Comparison of ENCODE assay signal across 8 cellular contexts in genomic region chr11:66126064-66126463, GRCh38. TPM values are rescaled to one million over a fixed set of nuclear protein-coding genes. Genes with fewer than 3 reads are reported as not detected.
A peak's percentile ranks its signal among the peaks of the same experiment; 100 is the strongest.
DNase-seq lines count a peak whose midpoint lies in the region; ATAC-seq and TF ChIP-seq lines count a peak whose summit lies in the region.

No MANE protein-coding gene starts in this region.

- peaks cover 11% of the 10 kb centered on the region for H3K9me3 ChIP-seq in left ventricle myocardium inferior (replicated peaks)

- no peaks in the 10 kb centered on the region for H3K36me3 ChIP-seq in left ventricle myocardium inferior

- ATAC-seq in activated CD8-positive, alpha-beta memory T cell treated with anti-CD3 and anti-CD28 coated beads, Interleukin-2, amount 10 ng/mL, durations not matched to agents 7 days and 5 days: peak; percentile 47
- ATAC-seq in T-cell (replicated peaks in 1 of 4): no peak
- ATAC-seq in GM21423 (IDR thresholded peaks at IDR 0.05; ENCODE audit: unreplicated experiment): no peak

- peaks cover 33% of the 10 kb centered on the region for H3K4me1 ChIP-seq in left ventricle myocardium inferior

- peak overlapping the region; percentile 83 for H3K27ac Mint-ChIP-seq in activated CD8-positive, alpha-beta memory T cell treated with anti-CD3 and anti-CD28 coated beads, Interleukin-2, amount 10 ng/mL, durations not matched to agents 7 days and 5 days
- H3K27ac Mint-ChIP-seq in T-cell: peak overlapping the region; percentile 98

- H3K27ac ChIP-seq in left ventricle myocardium inferior (replicated peaks) (peak overlapping the region; percentile 82), substantia nigra (ENCODE audit: low read depth, low read length, poor library complexity, severe bottlenecking) (peak overlapping the region; percentile 46)

- intact Hi-C loops in left ventricle myocardium inferior (cut with micrococcal nuclease): no loop called here

- H3K4me3 Mint-ChIP-seq in activated CD8-positive, alpha-beta memory T cell treated with anti-CD3 and anti-CD28 coated beads, Interleukin-2, amount 10 ng/mL, durations not matched to agents 7 days and 5 days: no peak overlapping the region
- peak overlapping the region; percentile 64 to 77 (median 72) for H3K4me3 Mint-ChIP-seq in T-cell

- POLR2A ChIA-PET in T-cell (lab: Charles Lee): interaction anchor here (0.7 to 1.1 kb wide), 2 partner anchors 13 to 710 kb away, joined by 4 to 5 read pairs; no protein-coding TSS in a partner anchor

- CTCF ChIA-PET in activated CD8-positive, alpha-beta memory T cell treated with anti-CD3 and anti-CD28 coated beads, Interleukin-2, amount 10 ng/mL, durations not matched to agents 7 days and 5 days (lab: Charles Lee): interaction anchor here (0.7 to 3.4 kb wide), 14 partner anchors 8 to 103 kb away, joined by 3 to 28 read pairs (median 5); partner anchors contain the start of gene PACS1
- CTCF ChIA-PET in T-cell (lab: Charles Lee): interaction anchor here (0.6 to 1.5 kb wide), 10 partner anchors 8 to 590 kb away, joined by 3 to 15 read pairs (median 4); no protein-coding TSS in a partner anchor

- H3K4me3 ChIP-seq in left ventricle myocardium inferior: no peak overlapping the region

- no peaks in the 10 kb centered on the region for H3K9me3 Mint-ChIP-seq in activated CD8-positive, alpha-beta memory T cell treated with anti-CD3 and anti-CD28 coated beads, Interleukin-2, amount 10 ng/mL, durations not matched to agents 7 days and 5 days (ENCODE audit: low read depth)
- H3K9me3 Mint-ChIP-seq in T-cell: no peaks in the 10 kb centered on the region

- TF ChIP-seq CTCF in left ventricle myocardium inferior (IDR thresholded peaks at IDR 0.05; ENCODE audit: borderline replicate concordance): no peak

- H3K27me3 ChIP-seq in left ventricle myocardium inferior (ENCODE audit: low read depth): no peaks in the 10 kb centered on the region

- DNase-seq in activated CD8-positive, alpha-beta memory T cell treated with anti-CD3 and anti-CD28 coated beads, Interleukin-2, amount 10 ng/mL, durations not matched to agents 7 days and 5 days: peak; percentile 54
- DNase-seq in activated CD8-positive, alpha-beta memory T cell treated with anti-CD3 and anti-CD28 coated beads, Interleukin-2, amount 50 U/mL, for 4 hours: no peak
- DNase-seq in T-cell (no peak), left ventricle myocardium inferior (no peak), substantia nigra (lab: John Stamatoyannopoulos, UW) (no peak), DMS 273 (lab: John Stamatoyannopoulos, UW; ENCODE audit: unreplicated experiment) (no peak), SK-N-DZ (ENCODE audit: low spot score) (no peak)

- no peaks in the 10 kb centered on the region for H3K27me3 Mint-ChIP-seq in activated CD8-positive, alpha-beta memory T cell treated with anti-CD3 and anti-CD28 coated beads, Interleukin-2, amount 10 ng/mL, durations not matched to agents 7 days and 5 days
- H3K27me3 Mint-ChIP-seq in T-cell: no peaks in the 10 kb centered on the region

- peaks cover 59% of the 10 kb centered on the region for H3K4me1 Mint-ChIP-seq in activated CD8-positive, alpha-beta memory T cell treated with anti-CD3 and anti-CD28 coated beads, Interleukin-2, amount 10 ng/mL, durations not matched to agents 7 days and 5 days
- peaks cover 77 to 84% (median 82%) of the 10 kb centered on the region in 3 donors for H3K4me1 Mint-ChIP-seq in T-cell

- peaks cover 3% of the 10 kb centered on the region for H3K36me3 Mint-ChIP-seq in activated CD8-positive, alpha-beta memory T cell treated with anti-CD3 and anti-CD28 coated beads, Interleukin-2, amount 10 ng/mL, durations not matched to agents 7 days and 5 days
- peaks cover 4% of the 10 kb centered on the region for H3K36me3 Mint-ChIP-seq in T-cell

RNA-seq across cellular contexts. Expression of gene PACS1, which starts 56.0 kb away (rescaled TPM):
- 100 to 1,000 TPM in 1 of 2 experiments, 10 to 100 TPM in 1; 96.6 to 104 TPM for total RNA-seq in activated CD8-positive, alpha-beta memory T cell treated with anti-CD3 and anti-CD28 coated beads, Interleukin-2, amount 10 ng/mL, durations not matched to agents 7 days and 5 days
- total RNA-seq in T-cell: 100 to 1,000 TPM; 222 to 268 (median 236) TPM
- 54.9 TPM for total RNA-seq in left ventricle myocardium inferior
- polyA plus RNA-seq in SK-N-DZ (2014; cell fraction: cytosol; rRNA removed): 5.9 and 6.4 TPM in 2 replicates
- polyA plus RNA-seq in SK-N-DZ (2014; cell fraction: nucleus; rRNA removed): 3.2 and 7.8 TPM in 2 replicates
